ENCODE assay signal across 9 cellular contexts in the genomic region with DNA sequence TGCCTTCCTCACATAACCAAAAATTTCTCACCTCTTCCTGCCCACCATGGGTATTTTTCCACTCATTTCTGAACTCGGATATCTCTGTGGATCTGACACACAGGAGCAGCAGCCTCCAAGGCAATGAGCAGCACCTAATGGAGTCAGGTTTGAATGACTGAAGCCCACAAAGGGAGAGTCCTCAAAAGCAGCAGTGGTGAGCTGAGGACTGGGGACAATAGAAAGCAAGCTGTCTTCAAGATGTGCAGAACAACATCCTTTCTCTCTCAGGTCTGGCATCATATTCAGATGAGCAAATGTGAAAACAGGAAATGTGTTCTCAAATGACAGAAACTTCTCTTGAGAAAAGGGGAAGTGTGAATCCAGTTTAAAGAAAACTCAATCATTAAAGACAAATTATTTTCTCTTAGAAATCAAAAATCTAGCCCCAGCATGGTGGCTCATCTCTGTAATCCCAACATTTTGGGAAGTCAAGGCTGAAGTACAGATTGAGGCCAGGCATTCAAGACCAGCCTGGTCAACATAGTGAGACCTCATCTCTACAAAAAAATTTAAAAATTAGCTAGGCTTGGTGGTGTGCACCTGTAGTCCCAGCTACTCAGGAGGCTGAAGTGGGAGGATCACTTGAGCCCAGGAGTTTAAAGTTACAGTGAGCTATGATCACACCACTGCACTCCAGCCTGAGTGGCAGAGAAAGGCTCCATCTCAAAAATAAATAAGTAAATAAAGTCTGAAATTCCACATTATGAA. TPM values are rescaled to one million over a fixed set of nuclear protein-coding genes. Genes with fewer than 3 reads are reported as not detected.
A peak's percentile ranks its signal among the peaks of the same experiment; 100 is the strongest.
DNase-seq lines count a peak whose midpoint lies in the region; ATAC-seq and TF ChIP-seq lines count a peak whose summit lies in the region.
"Had no signal": no experiment of that assay in that cellular context is flagged by ENCODE, and none has a peak within 500 bp of the region (broad histone marks: within the 10 kb centered on the region; RNA-seq: fewer than 3 reads in every experiment).

No MANE protein-coding gene starts in this region.

- ATAC-seq in GM19372 (IDR thresholded peaks at IDR 0.05; ENCODE audit: low read depth, unreplicated experiment) (peak; percentile 94), HG03280 (IDR thresholded peaks at IDR 0.05; ENCODE audit: unreplicated experiment) (peak; percentile 99)
- peak; percentile 95 for ATAC-seq in activated CD8-positive, alpha-beta T cell treated with anti-CD3 and anti-CD28 coated beads, Interleukin-2, amount 10 ng/mL, durations not matched to agents 7 days and 5 days
- ATAC-seq in stimulated activated naive B cell treated with anti-CD40 and anti-IgM and Interleukin-4, amounts not matched to agents 10 μg/mL and 1 μg/mL and 100 μg/mL, for 72 hours (replicated peaks), result peak; percentile 99
- ATAC-seq: HCT116 had no signal

- H3K27me3 Mint-ChIP-seq in activated CD8-positive, alpha-beta T cell treated with anti-CD3 and anti-CD28 coated beads, Interleukin-2, amount 10 ng/mL, durations not matched to agents 7 days and 5 days (ENCODE audit: low read depth), result no peaks in the 10 kb centered on the region
- H3K27me3 Mint-ChIP-seq in stimulated activated naive B cell treated with anti-CD40 and anti-IgM and Interleukin-4, amounts not matched to agents 10 μg/mL and 1 μg/mL and 100 μg/mL, for 72 hours, result no peaks in the 10 kb centered on the region

- CTCF ChIA-PET in activated CD8-positive, alpha-beta T cell treated with anti-CD3 and anti-CD28 coated beads, Interleukin-2, amount 10 ng/mL, durations not matched to agents 7 days and 5 days (lab: Charles Lee), result interaction anchor here (0.8 kb wide), 1 partner anchor 55 kb away, joined by 3 read pairs; no protein-coding TSS in a partner anchor

- no peak for TF ChIP-seq POLR2A in erythroblast (IDR thresholded peaks at IDR 0.05; ENCODE audit: low read length)

- DNase-seq in GDM1 (lab: John Stamatoyannopoulos, UW) (peak; percentile 19), NCI-H510A treated with DMSO at 0.1 percent for 48 hours (lab: John Stamatoyannopoulos, UW) (no peak), T1000 (lab: John Stamatoyannopoulos, UW) (no peak), erythroblast (lab: John Stamatoyannopoulos, UW) (no peak)
- DNase-seq in activated CD8-positive, alpha-beta T cell treated with anti-CD3 and anti-CD28 coated beads, Interleukin-2, amount 10 ng/mL, durations not matched to agents 7 days and 5 days, result peak; percentile 65
- DNase-seq in stimulated activated naive B cell treated with anti-CD40 and anti-IgM and Interleukin-4, amounts not matched to agents 10 μg/mL and 1 μg/mL and 100 μg/mL, for 72 hours, result peak; percentile 75

- H3K9me3 Mint-ChIP-seq in activated CD8-positive, alpha-beta T cell treated with anti-CD3 and anti-CD28 coated beads, Interleukin-2, amount 10 ng/mL, durations not matched to agents 7 days and 5 days (ENCODE audit: insufficient read depth), result peaks cover 4% of the 10 kb centered on the region
- H3K9me3 Mint-ChIP-seq in stimulated activated naive B cell treated with anti-CD40 and anti-IgM and Interleukin-4, amounts not matched to agents 10 μg/mL and 1 μg/mL and 100 μg/mL, for 72 hours, result peaks cover 0 to 2% of the 10 kb centered on the region in 2 donors

- peaks cover 34% of the 10 kb centered on the region for H3K4me1 Mint-ChIP-seq in activated CD8-positive, alpha-beta T cell treated with anti-CD3 and anti-CD28 coated beads, Interleukin-2, amount 10 ng/mL, durations not matched to agents 7 days and 5 days (ENCODE audit: low read depth)
- peaks cover 13 to 31% of the 10 kb centered on the region in 2 donors for H3K4me1 Mint-ChIP-seq in stimulated activated naive B cell treated with anti-CD40 and anti-IgM and Interleukin-4, amounts not matched to agents 10 μg/mL and 1 μg/mL and 100 μg/mL, for 72 hours

- peak overlapping the region; percentile 76 for H3K4me3 Mint-ChIP-seq in activated CD8-positive, alpha-beta T cell treated with anti-CD3 and anti-CD28 coated beads, Interleukin-2, amount 10 ng/mL, durations not matched to agents 7 days and 5 days
- peak overlapping the region; percentile 87 to 89 for H3K4me3 Mint-ChIP-seq in stimulated activated naive B cell treated with anti-CD40 and anti-IgM and Interleukin-4, amounts not matched to agents 10 μg/mL and 1 μg/mL and 100 μg/mL, for 72 hours

- peaks cover 12% of the 10 kb centered on the region for H3K36me3 Mint-ChIP-seq in activated CD8-positive, alpha-beta T cell treated with anti-CD3 and anti-CD28 coated beads, Interleukin-2, amount 10 ng/mL, durations not matched to agents 7 days and 5 days (ENCODE audit: low read depth)
- H3K36me3 Mint-ChIP-seq in stimulated activated naive B cell treated with anti-CD40 and anti-IgM and Interleukin-4, amounts not matched to agents 10 μg/mL and 1 μg/mL and 100 μg/mL, for 72 hours, result peaks cover 0 to 3% of the 10 kb centered on the region in 2 donors

- H3K27ac Mint-ChIP-seq in activated CD8-positive, alpha-beta T cell treated with anti-CD3 and anti-CD28 coated beads, Interleukin-2, amount 10 ng/mL, durations not matched to agents 7 days and 5 days, result peak overlapping the region; percentile 99
- H3K27ac Mint-ChIP-seq in stimulated activated naive B cell treated with anti-CD40 and anti-IgM and Interleukin-4, amounts not matched to agents 10 μg/mL and 1 μg/mL and 100 μg/mL, for 72 hours, result peak overlapping the region; percentile 97

- POLR2A ChIA-PET in activated CD8-positive, alpha-beta T cell treated with anti-CD3 and anti-CD28 coated beads, Interleukin-2, amount 10 ng/mL, durations not matched to agents 7 days and 5 days (lab: Charles Lee), result interaction anchor here (0.6 to 0.9 kb wide), 2 partner anchors 16 to 54 kb away, joined by 3 read pairs; partner anchors contain the start of gene C12orf42

RNA-seq across cellular contexts. Expression of gene C12orf42, which starts 54.2 kb away (rescaled TPM):
- total RNA-seq in activated CD8-positive, alpha-beta T cell treated with anti-CD3 and anti-CD28 coated beads, Interleukin-2, amount 10 ng/mL, durations not matched to agents 7 days and 5 days, result under 1 TPM; 0.84 to 0.91 TPM

Comparison
In these comparisons a context has a peak if more than half of its experiments do, and no peak if none do; other contexts are left out.
1. DNase-seq: peak in GDM1 (single experiment), activated CD8-positive, alpha-beta T cell treated with anti-CD3 and anti-CD28 coated beads, Interleukin-2, amount 10 ng/mL, durations not matched to agents 7 days and 5 days (single experiment) and stimulated activated naive B cell treated with anti-CD40 and anti-IgM and Interleukin-4, amounts not matched to agents 10 μg/mL and 1 μg/mL and 100 μg/mL, for 72 hours (single experiment); none in NCI-H510A treated with DMSO at 0.1 percent for 48 hours (single experiment), T1000 (single experiment) and erythroblast (0 of 2).
2. Peak in every context shown above with its lines, with median percentiles within 50 percentile points of each other: ATAC-seq.